ENCODE assay signal across 12 cellular contexts in genomic region chr11:19326499-19326898, GRCh38.
DNase-seq lines count a peak whose midpoint lies in the region; ATAC-seq and TF ChIP-seq lines count a peak whose summit lies in the region.
"Had no signal": no experiment of that assay in that cellular context is flagged by ENCODE, and none has a peak within 500 bp of the region (broad histone marks: within the 10 kb centered on the region; RNA-seq: fewer than 3 reads in every experiment).

No MANE protein-coding gene starts in this region.

- no peak overlapping the region for H3K4me3 ChIP-seq in epithelial cell of esophagus (ENCODE audit: low read length)

- ATAC-seq in natural killer cell treated with Interleukin-12 subunit alpha and Interleukin-12 subunit beta and Interleukin-15 and Interleukin-18, amount 100 ng/mL, for 72 hours, result no peak
- ATAC-seq: activated CD8-positive, alpha-beta T cell treated with anti-CD3 and anti-CD28 coated beads, Interleukin-2, amount 10 ng/mL, durations not matched to agents 7 days and 5 days had no signal

- peaks cover 32% of the 10 kb centered on the region for H3K27me3 Mint-ChIP-seq in progenitor cell of endocrine pancreas
- peaks cover 37 to 48% of the 10 kb centered on the region in 2 donors for H3K27me3 Mint-ChIP-seq in natural killer cell treated with Interleukin-12 subunit alpha and Interleukin-12 subunit beta and Interleukin-15 and Interleukin-18, amount 100 ng/mL, for 72 hours
- H3K27me3 Mint-ChIP-seq in activated naive CD4-positive, alpha-beta T cell treated with anti-CD3 and anti-CD28 coated beads for 36 hours (ENCODE audit: low read depth), result peaks cover 15% of the 10 kb centered on the region

- H3K36me3 Mint-ChIP-seq in progenitor cell of endocrine pancreas (ENCODE audit: insufficient read depth), result peaks cover 2% of the 10 kb centered on the region
- no peaks in the 10 kb centered on the region for H3K36me3 Mint-ChIP-seq in natural killer cell treated with Interleukin-12 subunit alpha and Interleukin-12 subunit beta and Interleukin-15 and Interleukin-18, amount 100 ng/mL, for 72 hours
- H3K36me3 Mint-ChIP-seq in activated naive CD4-positive, alpha-beta T cell treated with anti-CD3 and anti-CD28 coated beads for 36 hours (ENCODE audit: low read depth), result no peaks in the 10 kb centered on the region

- TF ChIP-seq CTCF in epithelial cell of esophagus (IDR thresholded peaks at IDR 0.05; ENCODE audit: insufficient read depth, low read depth, low read length, missing control alignments) (no peak), progenitor cell of endocrine pancreas (IDR thresholded peaks at IDR 0.05; ENCODE audit: unreplicated experiment) (peak; percentile 20)

- no peaks in the 10 kb centered on the region for H3K4me1 Mint-ChIP-seq in progenitor cell of endocrine pancreas (ENCODE audit: low read depth)
- no peaks in the 10 kb centered on the region for H3K4me1 Mint-ChIP-seq in natural killer cell treated with Interleukin-12 subunit alpha and Interleukin-12 subunit beta and Interleukin-15 and Interleukin-18, amount 100 ng/mL, for 72 hours (ENCODE audit: low read depth in 2 of 2)
- no peaks in the 10 kb centered on the region for H3K4me1 Mint-ChIP-seq in activated naive CD4-positive, alpha-beta T cell treated with anti-CD3 and anti-CD28 coated beads for 36 hours (ENCODE audit: low read depth)

- CTCF ChIA-PET in activated naive CD4-positive, alpha-beta T cell treated with anti-CD3 and anti-CD28 coated beads for 36 hours (lab: Charles Lee), result interaction anchor here (0.7 to 0.9 kb wide), 2 partner anchors 34 to 81 kb away, joined by 3 read pairs; no protein-coding TSS in a partner anchor

- no peak overlapping the region for H3K4me3 Mint-ChIP-seq in progenitor cell of endocrine pancreas (ENCODE audit: low read depth)
- H3K4me3 Mint-ChIP-seq in natural killer cell treated with Interleukin-12 subunit alpha and Interleukin-12 subunit beta and Interleukin-15 and Interleukin-18, amount 100 ng/mL, for 72 hours, result no peak overlapping the region
- no peak overlapping the region for H3K4me3 Mint-ChIP-seq in activated naive CD4-positive, alpha-beta T cell treated with anti-CD3 and anti-CD28 coated beads for 36 hours
- H3K4me3 Mint-ChIP-seq: activated CD8-positive, alpha-beta T cell treated with anti-CD3 and anti-CD28 coated beads, Interleukin-2, amount 10 ng/mL, durations not matched to agents 7 days and 5 days had no signal

- intact Hi-C loops in activated naive CD4-positive, alpha-beta T cell treated with anti-CD3 and anti-CD28 coated beads for 36 hours (cut with micrococcal nuclease), result no loop called here

- H3K27ac Mint-ChIP-seq in progenitor cell of endocrine pancreas, result no peak overlapping the region
- no peak overlapping the region for H3K27ac Mint-ChIP-seq in natural killer cell treated with Interleukin-12 subunit alpha and Interleukin-12 subunit beta and Interleukin-15 and Interleukin-18, amount 100 ng/mL, for 72 hours
- no peak overlapping the region for H3K27ac Mint-ChIP-seq in activated naive CD4-positive, alpha-beta T cell treated with anti-CD3 and anti-CD28 coated beads for 36 hours
- H3K27ac Mint-ChIP-seq: activated CD8-positive, alpha-beta T cell treated with anti-CD3 and anti-CD28 coated beads, Interleukin-2, amount 10 ng/mL, durations not matched to agents 7 days and 5 days had no signal

- peaks cover 12% of the 10 kb centered on the region for H3K9me3 Mint-ChIP-seq in progenitor cell of endocrine pancreas (ENCODE audit: low read depth)
- no peaks in the 10 kb centered on the region for H3K9me3 Mint-ChIP-seq in natural killer cell treated with Interleukin-12 subunit alpha and Interleukin-12 subunit beta and Interleukin-15 and Interleukin-18, amount 100 ng/mL, for 72 hours
- no peaks in the 10 kb centered on the region for H3K9me3 Mint-ChIP-seq in activated naive CD4-positive, alpha-beta T cell treated with anti-CD3 and anti-CD28 coated beads for 36 hours

- DNase-seq in DMS53 (lab: John Stamatoyannopoulos, UW) (peak; percentile 19), DMS53 treated with DMSO at 0.1 percent for 48 hours (lab: John Stamatoyannopoulos, UW; ENCODE audit: unreplicated experiment) (no peak), NCI-H526 (lab: John Stamatoyannopoulos, UW) (peak; percentile 67 to 78), epithelial cell of esophagus (ENCODE audit: low read depth) (peak; percentile 24), progenitor cell of endocrine pancreas (ENCODE audit: low spot score, unreplicated experiment) (no peak), middle frontal gyrus (ENCODE audit: extremely low spot score, low spot score) (no peak)
- no peak for DNase-seq in natural killer cell treated with Interleukin-12 subunit alpha and Interleukin-12 subunit beta and Interleukin-15 and Interleukin-18, amount 100 ng/mL, for 72 hours (ENCODE audit: low spot score)
- no peak for DNase-seq in activated naive CD4-positive, alpha-beta T cell treated with anti-CD3 and anti-CD28 coated beads for 36 hours
- DNase-seq: activated CD8-positive, alpha-beta T cell treated with anti-CD3 and anti-CD28 coated beads, Interleukin-2, amount 10 ng/mL, durations not matched to agents 7 days and 5 days; amniotic stem cell; NCI-H2107; stimulated activated CD4-positive, alpha-beta T cell treated with anti-CD3 and anti-CD28 coated beads, Interleukin-12 subunit alpha, Interleukin-12 subunit beta, amount 100 ng/mL, for 4 hours had no signal

Comparison
In these comparisons a context has a peak if more than half of its experiments do, and no peak if none do; other contexts are left out.
1. DNase-seq: peak in DMS53 (single experiment), NCI-H526 (2 of 2) and epithelial cell of esophagus (single experiment); none in DMS53 treated with DMSO at 0.1 percent for 48 hours (single experiment), progenitor cell of endocrine pancreas (single experiment), natural killer cell treated with Interleukin-12 subunit alpha and Interleukin-12 subunit beta and Interleukin-15 and Interleukin-18, amount 100 ng/mL, for 72 hours (single experiment), activated naive CD4-positive, alpha-beta T cell treated with anti-CD3 and anti-CD28 coated beads for 36 hours (single experiment) and middle frontal gyrus (single experiment).